1 cellular context compared by ENCODE assay signal in the genomic region with DNA sequence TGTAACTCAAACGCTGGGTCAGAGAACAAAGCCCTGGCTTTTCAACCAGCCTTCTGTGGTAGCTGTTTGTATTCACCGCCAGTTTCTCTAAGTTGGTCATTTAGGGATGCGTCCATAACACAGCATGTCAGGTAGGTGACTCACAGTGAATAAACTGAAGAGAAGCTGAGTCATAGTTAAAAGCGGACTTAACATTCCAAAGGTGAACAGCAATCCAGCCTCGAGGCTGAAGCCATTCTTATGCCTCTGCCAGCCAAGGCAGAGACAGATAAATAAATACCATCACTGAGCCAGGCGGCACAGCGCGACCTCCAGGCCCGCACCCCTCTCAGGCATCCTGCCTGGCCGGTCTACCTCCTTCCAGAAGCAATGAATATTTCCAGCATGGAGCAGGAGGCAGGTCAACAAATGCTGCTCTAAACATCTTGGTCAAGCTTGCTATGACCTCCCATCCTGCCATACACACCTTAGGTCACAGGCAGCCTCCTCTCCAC.
A peak's percentile ranks its signal among the peaks of the same experiment; 100 is the strongest.
TF ChIP-seq lines count a peak whose summit lies in the region.

No MANE protein-coding gene starts in this region.

TF ChIP-seq in HEK293, 187 proteins besides CTCF, POLR2A, EP300 and RAD21 (continued from another document):
- TF ChIP-seq, protein P1, sequence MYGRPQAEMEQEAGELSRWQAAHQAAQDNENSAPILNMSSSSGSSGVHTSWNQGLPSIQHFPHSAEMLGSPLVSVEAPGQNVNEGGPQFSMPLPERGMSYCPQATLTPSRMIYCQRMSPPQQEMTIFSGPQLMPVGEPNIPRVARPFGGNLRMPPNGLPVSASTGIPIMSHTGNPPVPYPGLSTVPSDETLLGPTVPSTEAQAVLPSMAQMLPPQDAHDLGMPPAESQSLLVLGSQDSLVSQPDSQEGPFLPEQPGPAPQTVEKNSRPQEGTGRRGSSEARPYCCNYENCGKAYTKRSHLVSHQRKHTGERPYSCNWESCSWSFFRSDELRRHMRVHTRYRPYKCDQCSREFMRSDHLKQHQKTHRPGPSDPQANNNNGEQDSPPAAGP (tag by site-specific recombination; IDR thresholded peaks at IDR 0.05): peak; percentile 78
- no peak for TF ChIP-seq MZF1 (tag by site-specific recombination; IDR thresholded peaks at IDR 0.05; ENCODE audit: borderline replicate concordance)
- TF ChIP-seq OVOL3 (tag by site-specific recombination; IDR thresholded peaks at IDR 0.05): no peak
- TF ChIP-seq ZNF335 (tag by site-specific recombination; conservative IDR thresholded peaks at IDR 0.05): peak; percentile 44
- TF ChIP-seq ZNF701 (tag by site-specific recombination; IDR thresholded peaks at IDR 0.05): no peak
- peak; percentile 54 for TF ChIP-seq GLIS2 (tag by site-specific recombination; IDR thresholded peaks at IDR 0.05)
- TF ChIP-seq ZNF629 (tag by site-specific recombination; IDR thresholded peaks at IDR 0.05): peak; percentile 86
- no peak for TF ChIP-seq ZNF157 (tag by site-specific recombination; IDR thresholded peaks at IDR 0.05)
- TF ChIP-seq ZNF600 (tag by site-specific recombination; IDR thresholded peaks at IDR 0.05): peak; percentile 98
- peak; percentile 71 for TF ChIP-seq ZEB2 (tag by site-specific recombination; IDR thresholded peaks at IDR 0.05)
- peak; percentile 40; the same call in 1 of the 2 replicates for TF ChIP-seq ZBTB21 (tag by site-specific recombination; IDR thresholded peaks at IDR 0.05)
- peak; percentile 68 for TF ChIP-seq KLF8 (tag by site-specific recombination; IDR thresholded peaks at IDR 0.05)
- peak; percentile 93 for TF ChIP-seq FEZF1 (tag by site-specific recombination; IDR thresholded peaks at IDR 0.05)
- TF ChIP-seq ZNF37A (tag by site-specific recombination; IDR thresholded peaks at IDR 0.05): no peak
- TF ChIP-seq PRDM10 (tag by site-specific recombination; IDR thresholded peaks at IDR 0.05): peak; percentile 57
- TF ChIP-seq ZBTB17 (tag by site-specific recombination; IDR thresholded peaks at IDR 0.05): peak; percentile 36; the same call in 1 of the 2 replicates
- 0 out of 2 replicates have a peak, but pooled peaks have one; percentile 32 for TF ChIP-seq ZFP69B (tag by site-specific recombination; IDR thresholded peaks at IDR 0.05)
- no peak for TF ChIP-seq ZNF426 (tag by site-specific recombination; IDR thresholded peaks at IDR 0.05)
- TF ChIP-seq ZNF184 (tag by site-specific recombination; IDR thresholded peaks at IDR 0.05): peak; percentile 74
- no peak for TF ChIP-seq ZBTB48 (tag by site-specific recombination; IDR thresholded peaks at IDR 0.05)
- TF ChIP-seq GLIS1 (tag by site-specific recombination; IDR thresholded peaks at IDR 0.05): peak; percentile 42; the same call in 1 of the 2 replicates
- peak; percentile 84 for TF ChIP-seq OSR2 (tag by site-specific recombination; IDR thresholded peaks at IDR 0.05)
- peak; percentile 27; the same call in 1 of the 2 replicates for TF ChIP-seq KLF10 (tag by site-specific recombination; IDR thresholded peaks at IDR 0.05)
- TF ChIP-seq, protein P2, sequence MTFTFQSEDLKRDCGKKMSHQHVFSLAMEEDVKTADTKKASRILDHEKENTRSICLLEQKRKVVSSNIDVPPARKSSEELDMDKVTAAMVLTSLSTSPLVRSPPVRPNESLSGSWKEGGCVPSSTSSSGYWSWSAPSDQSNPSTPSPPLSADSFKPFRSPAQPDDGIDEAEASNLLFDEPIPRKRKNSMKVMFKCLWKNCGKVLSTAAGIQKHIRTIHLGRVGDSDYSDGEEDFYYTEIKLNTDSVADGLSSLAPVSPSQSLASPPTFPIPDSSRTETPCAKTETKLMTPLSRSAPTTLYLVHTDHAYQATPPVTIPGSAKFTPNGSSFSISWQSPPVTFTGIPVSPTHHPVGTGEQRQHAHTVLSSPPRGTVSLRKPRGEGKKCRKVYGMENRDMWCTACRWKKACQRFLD (tag by site-specific recombination; IDR thresholded peaks at IDR 0.05): no peak
- no peak for TF ChIP-seq ZNF155 (tag by site-specific recombination; IDR thresholded peaks at IDR 0.05)
- TF ChIP-seq, protein P3, sequence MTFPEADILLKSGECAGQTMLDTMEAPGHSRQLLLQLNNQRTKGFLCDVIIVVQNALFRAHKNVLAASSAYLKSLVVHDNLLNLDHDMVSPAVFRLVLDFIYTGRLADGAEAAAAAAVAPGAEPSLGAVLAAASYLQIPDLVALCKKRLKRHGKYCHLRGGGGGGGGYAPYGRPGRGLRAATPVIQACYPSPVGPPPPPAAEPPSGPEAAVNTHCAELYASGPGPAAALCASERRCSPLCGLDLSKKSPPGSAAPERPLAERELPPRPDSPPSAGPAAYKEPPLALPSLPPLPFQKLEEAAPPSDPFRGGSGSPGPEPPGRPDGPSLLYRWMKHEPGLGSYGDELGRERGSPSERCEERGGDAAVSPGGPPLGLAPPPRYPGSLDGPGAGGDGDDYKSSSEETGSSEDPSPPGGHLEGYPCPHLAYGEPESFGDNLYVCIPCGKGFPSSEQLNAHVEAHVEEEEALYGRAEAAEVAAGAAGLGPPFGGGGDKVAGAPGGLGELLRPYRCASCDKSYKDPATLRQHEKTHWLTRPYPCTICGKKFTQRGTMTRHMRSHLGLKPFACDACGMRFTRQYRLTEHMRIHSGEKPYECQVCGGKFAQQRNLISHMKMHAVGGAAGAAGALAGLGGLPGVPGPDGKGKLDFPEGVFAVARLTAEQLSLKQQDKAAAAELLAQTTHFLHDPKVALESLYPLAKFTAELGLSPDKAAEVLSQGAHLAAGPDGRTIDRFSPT (tag by site-specific recombination; IDR thresholded peaks at IDR 0.05): peak; percentile 84
- 0 out of 2 replicates have a peak, but pooled peaks have one; percentile 24 for TF ChIP-seq ZIC2 (tag by site-specific recombination; IDR thresholded peaks at IDR 0.05)
- peak; percentile 81 for TF ChIP-seq WT1 (tag by site-specific recombination; IDR thresholded peaks at IDR 0.05)
- TF ChIP-seq ZNF416 (tag by site-specific recombination; IDR thresholded peaks at IDR 0.05): no peak
- no peak; the same call in 1 of the 2 replicates for TF ChIP-seq ZNF394 (tag by site-specific recombination; IDR thresholded peaks at IDR 0.05; ENCODE audit: borderline replicate concordance)
- peak; percentile 49; the same call in 1 of the 2 replicates for TF ChIP-seq TSHZ1 (tag by site-specific recombination; IDR thresholded peaks at IDR 0.05; ENCODE audit: borderline replicate concordance)
- peak; percentile 60 for TF ChIP-seq KLF1 (tag by site-specific recombination; IDR thresholded peaks at IDR 0.05)
- peak; percentile 50; the same call in 1 of the 2 replicates for TF ChIP-seq SP3 (tag by site-specific recombination; IDR thresholded peaks at IDR 0.05)
- TF ChIP-seq ZNF670 (tag by site-specific recombination; IDR thresholded peaks at IDR 0.05; ENCODE audit: low read depth): no peak
